Comparison of ENCODE assay signal across 31 cellular contexts in the genomic region with DNA sequence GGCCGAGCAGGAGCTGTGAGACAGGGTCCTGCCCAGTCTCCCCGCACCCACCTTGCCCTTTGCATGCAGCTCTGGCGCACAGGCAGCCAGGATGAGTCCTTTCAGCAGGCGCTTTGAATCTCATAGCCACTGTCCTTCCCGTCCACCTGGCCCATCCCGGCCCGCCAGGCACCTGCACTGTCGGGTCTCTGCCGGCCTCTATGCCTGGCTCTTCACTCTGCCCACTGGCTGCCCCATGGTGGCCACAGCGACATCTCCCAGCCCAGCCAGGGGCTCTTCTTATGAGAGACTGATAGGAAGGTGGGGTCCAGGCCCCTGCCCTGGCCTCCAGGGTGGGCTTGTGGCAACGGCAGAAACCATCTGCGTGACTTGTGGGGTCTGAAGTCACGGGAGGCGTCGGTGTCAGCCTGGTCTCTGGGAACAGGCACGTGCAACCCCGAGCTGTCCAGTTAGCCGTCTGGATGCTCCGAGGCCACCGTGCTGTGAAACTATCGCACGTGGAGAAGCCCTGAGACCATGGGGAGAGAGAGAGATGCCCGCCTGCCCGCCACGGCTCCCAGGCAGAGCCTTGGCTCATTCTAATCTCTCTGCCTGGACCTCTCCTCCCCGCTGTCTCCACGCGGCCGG. TPM values are rescaled to one million over a fixed set of nuclear protein-coding genes. Genes with fewer than 3 reads are reported as not detected.
DNase-seq lines count a peak whose midpoint lies in the region; ATAC-seq and TF ChIP-seq lines count a peak whose summit lies in the region.
"Had no signal": no experiment of that assay in that cellular context is flagged by ENCODE, and none has a peak within 500 bp of the region (broad histone marks: within the 10 kb centered on the region; RNA-seq: fewer than 3 reads in every experiment).

No MANE protein-coding gene starts in this region.

- no peak for TF ChIP-seq CTCF in RWPE2 (IDR thresholded peaks at IDR 0.05; ENCODE audit: poor library complexity, severe bottlenecking)
- TF ChIP-seq CTCF in endodermal cell (conservative IDR thresholded peaks at IDR 0.05), result peak; percentile 15
- no peak for TF ChIP-seq CTCF in sigmoid colon (IDR thresholded peaks at IDR 0.05)

- no peak for TF ChIP-seq EP300 in sigmoid colon (IDR thresholded peaks at IDR 0.05)

- TF ChIP-seq POLR2A in sigmoid colon (IDR thresholded peaks at IDR 0.05), result no peak

- H3K4me1 ChIP-seq in RWPE2 (ENCODE audit: insufficient read depth, poor library complexity, severe bottlenecking) (no peaks in the 10 kb centered on the region), endodermal cell (ENCODE audit: control insufficient read depth, insufficient read depth, low read length) (no peaks in the 10 kb centered on the region), mesenchymal stem cell (ENCODE audit: control insufficient read depth, insufficient read depth, low read depth, low read length) (peaks cover 25% of the 10 kb centered on the region), sigmoid colon (peaks cover 0 to 8% (median 6%) of the 10 kb centered on the region in 4 donors)
- H3K4me1 ChIP-seq: SJCRH30 had no signal

- H2AFZ ChIP-seq in mesenchymal stem cell (ENCODE audit: low read depth, low read length), result no peak overlapping the region
- H2AFZ ChIP-seq: GM23248 had no signal

- 91 to 92% methylated on average over 23 to 29 of the region's 29 CpGs for WGBS in endodermal cell (ENCODE audit: insufficient coverage in 1 of 2, insufficient read length in 1 of 2), 2 experiments
- 90% methylated on average over 29 of the region's 29 CpGs for WGBS in mesenchymal stem cell
- WGBS in sigmoid colon, 2 donors, result 74 to 90% methylated on average over 29 of the region's 29 CpGs

- intact Hi-C loops in sigmoid colon (cut with DNase I), result loop anchor here (10.0 kb wide), 1 partner anchor 547 kb away; a partner anchor contains a TSS

- H3K4me1 Mint-ChIP-seq in endodermal cell, result no peaks in the 10 kb centered on the region

- H3K4me3 ChIP-seq in RWPE2 (ENCODE audit: severe bottlenecking) (no peak overlapping the region), endodermal cell (ENCODE audit: low read length) (no peak overlapping the region), mesenchymal stem cell (ENCODE audit: insufficient read depth in 1 of 2, low read depth in 1 of 2, low read length in 2 of 2) (no peak overlapping the region), sigmoid colon (no peak overlapping the region)
- H3K4me3 ChIP-seq: GM23248, SJCRH30 had no signal

- H3K4me2 ChIP-seq in mesenchymal stem cell (ENCODE audit: low read length, poor library complexity, severe bottlenecking), result no peak overlapping the region

- H3K27ac Mint-ChIP-seq in endodermal cell, result no peak overlapping the region
- H3K27ac Mint-ChIP-seq: activated naive CD4-positive, alpha-beta T cell treated with anti-CD3 and anti-CD28 coated beads, Interleukin-2, amount 50 U/mL, for 72 hours; activated T-helper 2 cell treated with anti-CD3 and anti-CD28 coated beads, Interferon-gamma antibody, Interleukin-2, Interleukin-4, amounts not matched to agents 10 μg/mL and 5 μg/mL and 100 μg/mL, durations not matched to agents 14 hours and 24 hours and 36 hours; stimulated activated effector memory CD8-positive, alpha-beta T cell treated with anti-CD3 and anti-CD28 coated beads, Interleukin-12 subunit alpha, Interleukin-12 subunit beta, amount 100 ng/mL, for 72 hours had no signal

- no peak overlapping the region for H2BK15ac ChIP-seq in mesenchymal stem cell (ENCODE audit: low read depth, poor library complexity, severe bottlenecking)

- H3K23ac ChIP-seq in mesenchymal stem cell (ENCODE audit: low read length in 2 of 2), result no peak overlapping the region

- H3K14ac ChIP-seq in mesenchymal stem cell (ENCODE audit: low read length in 2 of 2), result no peak overlapping the region

- H2BK5ac ChIP-seq in mesenchymal stem cell (ENCODE audit: low read depth, low read length, poor library complexity, severe bottlenecking), result no peak overlapping the region

- peaks cover 2% of the 10 kb centered on the region for H3K9me3 Mint-ChIP-seq in endodermal cell
- H3K9me3 Mint-ChIP-seq: activated naive CD4-positive, alpha-beta T cell treated with anti-CD3 and anti-CD28 coated beads, Interleukin-2, amount 50 U/mL, for 72 hours; activated T-helper 2 cell treated with anti-CD3 and anti-CD28 coated beads, Interferon-gamma antibody, Interleukin-2, Interleukin-4, amounts not matched to agents 10 μg/mL and 5 μg/mL and 100 μg/mL, durations not matched to agents 14 hours and 24 hours and 36 hours had no signal

- no peak overlapping the region for H3K18ac ChIP-seq in mesenchymal stem cell (ENCODE audit: low read depth in 1 of 2, low read length in 2 of 2)

- ATAC-seq in RWPE2 (ENCODE audit: low read depth) (no peak), GM19023 (IDR thresholded peaks at IDR 0.05; ENCODE audit: unreplicated experiment) (no peak), GM18502 (IDR thresholded peaks at IDR 0.05; ENCODE audit: poor library complexity, unreplicated experiment) (no peak)
- ATAC-seq: activated naive CD4-positive, alpha-beta T cell treated with anti-CD3 and anti-CD28 coated beads, Interleukin-2, amount 50 U/mL, for 72 hours; Panc1; stimulated activated effector memory CD8-positive, alpha-beta T cell treated with anti-CD3 and anti-CD28 coated beads, Interleukin-12 subunit alpha, Interleukin-12 subunit beta, amount 100 ng/mL, for 72 hours had no signal

- H3K79me1 ChIP-seq in mesenchymal stem cell (replicated peaks; ENCODE audit: low read length, poor library complexity, severe bottlenecking), result no peaks in the 10 kb centered on the region

- peak overlapping the region; percentile 1 for H2AK5ac ChIP-seq in mesenchymal stem cell (ENCODE audit: low read length, severe bottlenecking)

- no peak overlapping the region for H2BK120ac ChIP-seq in mesenchymal stem cell (ENCODE audit: low read depth, low read length)

- H3K36me3 ChIP-seq in RWPE2 (ENCODE audit: low read depth) (no peaks in the 10 kb centered on the region), endodermal cell (ENCODE audit: control insufficient read depth, insufficient read depth, low read length) (no peaks in the 10 kb centered on the region), mesenchymal stem cell (ENCODE audit: control insufficient read depth in 1 of 2, insufficient read depth in 2 of 2, low read depth in 1 of 2, low read length in 2 of 2) (no peaks in the 10 kb centered on the region), sigmoid colon (no peaks in the 10 kb centered on the region)
- H3K36me3 ChIP-seq: SJCRH30, WERI-Rb-1 had no signal

- no peak overlapping the region for H4K8ac ChIP-seq in mesenchymal stem cell (ENCODE audit: low read length)

- H3K9ac ChIP-seq in endodermal cell (ENCODE audit: extremely low read depth, low read length, poor library complexity, severe bottlenecking) (no peak overlapping the region), mesenchymal stem cell (ENCODE audit: low read length) (no peak overlapping the region)
- H3K9ac ChIP-seq: GM23248 had no signal

- H3K27ac ChIP-seq in RWPE2 (ENCODE audit: poor library complexity, severe bottlenecking) (no peak overlapping the region), endodermal cell (ENCODE audit: low read depth, low read length) (no peak overlapping the region), mesenchymal stem cell (ENCODE audit: low read length, poor library complexity, severe bottlenecking) (no peak overlapping the region), sigmoid colon (peak overlapping the region in 1 of 4 donors; percentile 18)
- H3K27ac ChIP-seq: GM23248, SJCRH30, WERI-Rb-1 had no signal

- no peaks in the 10 kb centered on the region for H3K36me3 Mint-ChIP-seq in endodermal cell (ENCODE audit: low read depth)
- H3K36me3 Mint-ChIP-seq: activated naive CD4-positive, alpha-beta T cell treated with anti-CD3 and anti-CD28 coated beads, Interleukin-2, amount 50 U/mL, for 72 hours; stimulated activated effector memory CD8-positive, alpha-beta T cell treated with anti-CD3 and anti-CD28 coated beads, Interleukin-12 subunit alpha, Interleukin-12 subunit beta, amount 100 ng/mL, for 72 hours had no signal

- no peak overlapping the region for H4K91ac ChIP-seq in mesenchymal stem cell (ENCODE audit: low read length)

- H3K27me3 Mint-ChIP-seq in endodermal cell (ENCODE audit: insufficient read depth), result peaks cover 20% of the 10 kb centered on the region

- H3K9me3 ChIP-seq in RWPE2 (ENCODE audit: severe bottlenecking) (no peaks in the 10 kb centered on the region), endodermal cell (ENCODE audit: control insufficient read depth, low read length) (no peaks in the 10 kb centered on the region), mesenchymal stem cell (ENCODE audit: control insufficient read depth, low read length) (peaks cover 7% of the 10 kb centered on the region), sigmoid colon (peaks cover 0 to 6% (median 0%) of the 10 kb centered on the region in 4 donors)
- H3K9me3 ChIP-seq: SJCRH30 had no signal

- H3K27me3 ChIP-seq in RWPE2 (ENCODE audit: insufficient read depth, poor library complexity, severe bottlenecking) (no peaks in the 10 kb centered on the region), endodermal cell (ENCODE audit: control insufficient read depth, insufficient read depth, low read length, poor library complexity, severe bottlenecking) (no peaks in the 10 kb centered on the region), mesenchymal stem cell (ENCODE audit: control insufficient read depth in 1 of 2, insufficient read depth in 1 of 2, low read length in 2 of 2) (peaks cover 15 to 90% of the 10 kb centered on the region in 2 experiments), sigmoid colon (peaks cover 0 to 8% (median 0%) of the 10 kb centered on the region in 3 donors)
- H3K27me3 ChIP-seq: SJCRH30 had no signal

- DNase-seq in RWPE2 (ENCODE audit: low spot score) (peak; percentile 47), endodermal cell (no peak), mesenchymal stem cell (no peak), sigmoid colon (peak; percentile 57), hepatic stellate cell (ENCODE audit: low spot score) (no peak), NCI-H2196 (lab: John Stamatoyannopoulos, UW; ENCODE audit: unreplicated experiment) (no peak)
- DNase-seq: activated CD4-positive, alpha-beta T cell treated with anti-CD3 and anti-CD28 coated beads for 4 hours; activated CD8-positive, alpha-beta memory T cell treated with anti-CD3 and anti-CD28 coated beads for 24 hours; activated T-cell treated with anti-CD3 and anti-CD28 coated beads for 4 hours; amygdala; DMS153; effector CD4-positive, alpha-beta T cell; GM23248; islet precursor cell; NCI-H2107; SJCRH30; SW 1271; trophoblast cell; WERI-Rb-1 had no signal

- no peak overlapping the region for H2BK12ac ChIP-seq in mesenchymal stem cell (ENCODE audit: low read length in 2 of 2)

- H3K4ac ChIP-seq in mesenchymal stem cell (ENCODE audit: low read depth in 1 of 2, low read length in 2 of 2), result no peak overlapping the region

- no peak overlapping the region for H3K4me3 Mint-ChIP-seq in endodermal cell
- H3K4me3 Mint-ChIP-seq: stimulated activated effector memory CD8-positive, alpha-beta T cell treated with anti-CD3 and anti-CD28 coated beads, Interleukin-12 subunit alpha, Interleukin-12 subunit beta, amount 100 ng/mL, for 72 hours had no signal

RNA-seq across cellular contexts. Expression of a gene that starts 37.4 kb away (rescaled TPM):
- not detected for total RNA-seq in endodermal cell
- polyA plus RNA-seq in endodermal cell (2013, experiment 1 of 2), result not detected
- not detected for polyA plus RNA-seq in endodermal cell (2013, experiment 2 of 2)
- not detected for polyA plus RNA-seq in mesenchymal stem cell (2013, experiment 1 of 2)
- not detected for polyA plus RNA-seq in mesenchymal stem cell (2013, experiment 2 of 2)
- total RNA-seq in sigmoid colon, result not detected
- polyA plus RNA-seq in sigmoid colon, result not detected
- total RNA-seq: activated naive CD4-positive, alpha-beta T cell treated with anti-CD3 and anti-CD28 coated beads, Interleukin-2, amount 50 U/mL, for 72 hours; activated T-helper 2 cell treated with anti-CD3 and anti-CD28 coated beads, Interferon-gamma antibody, Interleukin-2, Interleukin-4, amounts not matched to agents 10 μg/mL and 5 μg/mL and 100 μg/mL, durations not matched to agents 14 hours and 24 hours and 36 hours; GM23248; HT-29; lung microvascular endothelial cell; myocyte; pulmonary artery endothelial cell; SJCRH30; subcutaneous adipose tissue had no signal
- polyA plus RNA-seq: BJ, GM23248 had no signal

Comparison
In these comparisons a context has a peak if more than half of its experiments do, and no peak if none do; other contexts are left out.
1. DNase-seq: peak in RWPE2 (single experiment) and sigmoid colon (single experiment); none in endodermal cell (single experiment), mesenchymal stem cell (single experiment), hepatic stellate cell (single experiment) and NCI-H2196 (single experiment).